28 cellular contexts compared by ENCODE assay signal in the genomic region with DNA sequence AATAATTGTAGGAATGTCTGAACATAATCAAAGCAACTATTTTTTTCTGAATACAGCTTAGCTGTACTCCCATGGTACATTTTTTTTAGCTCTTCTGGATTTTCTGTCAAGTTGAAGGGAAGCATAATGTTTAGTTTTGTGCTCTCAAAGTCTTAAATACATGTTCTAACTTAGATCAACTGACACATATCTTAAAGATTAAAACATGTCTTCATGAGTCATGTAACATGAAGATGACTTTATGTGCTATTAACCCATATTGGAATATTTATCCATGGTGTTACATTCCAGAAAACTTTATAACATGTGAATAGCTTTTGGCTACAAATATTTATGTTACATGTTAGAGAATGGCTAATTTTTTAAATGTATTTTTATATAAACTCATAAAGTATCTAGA.
"Had no signal": no experiment of that assay in that cellular context is flagged by ENCODE, and none has a peak within 500 bp of the region (broad histone marks: within the 10 kb centered on the region; RNA-seq: fewer than 3 reads in every experiment).

No MANE protein-coding gene starts in this region.

- H3K4me3 Mint-ChIP-seq: immature natural killer cell; naive thymus-derived CD8-positive, alpha-beta T cell; nephron progenitor cell; stimulated activated memory B cell treated with anti-CD40 and anti-IgM and Interleukin-4, amounts not matched to agents 10 μg/mL and 1 μg/mL and 100 μg/mL, for 72 hours; type B pancreatic cell had no signal

- H3K9me3 ChIP-seq: colonic mucosa, heart right ventricle, lower lobe of right lung, ovary, psoas muscle, sigmoid colon, spleen, testis, tibial artery had no signal

- H3K27ac ChIP-seq: colonic mucosa, epithelial cell of prostate, heart right ventricle, lower lobe of right lung, ovary, psoas muscle, sigmoid colon, spleen, testis, tibial artery had no signal

- H3K27me3 ChIP-seq: colonic mucosa, heart right ventricle, ovary, sigmoid colon, testis, tibial artery had no signal

- H3K27ac Mint-ChIP-seq: nephron progenitor cell; stimulated activated memory B cell treated with anti-CD40 and anti-IgM and Interleukin-4, amounts not matched to agents 10 μg/mL and 1 μg/mL and 100 μg/mL, for 72 hours; type B pancreatic cell had no signal

- DNase-seq: colonic mucosa; effector memory CD4-positive, alpha-beta T cell; foreskin melanocyte; glutamatergic neuron; heart right ventricle; hypothalamus; immature natural killer cell; islet precursor cell; left ventricle myocardium superior; lower lobe of right lung; naive thymus-derived CD8-positive, alpha-beta T cell; nephron progenitor cell; occipital lobe; ovary; posterior cingulate gyrus; psoas muscle; right cardiac atrium; sigmoid colon; spleen; stimulated activated CD4-positive, alpha-beta T cell treated with anti-CD3 and anti-CD28 coated beads, Interleukin-4, amount 100 ng/mL, for 4 hours; stimulated activated naive CD8-positive, alpha-beta T cell treated with anti-CD3 and anti-CD28 coated beads, Interleukin-15, Interleukin-2, amounts not matched to agents 100 U/mL and 50 U/mL, for 24 hours; substantia nigra; testis; tibial artery had no signal

- ATAC-seq: esophagus mucosa; heart right ventricle; left ventricle myocardium superior; lower lobe of right lung; naive thymus-derived CD8-positive, alpha-beta T cell; psoas muscle; right cardiac atrium; stimulated activated memory B cell treated with anti-CD40 and anti-IgM and Interleukin-4, amounts not matched to agents 10 μg/mL and 1 μg/mL and 100 μg/mL, for 72 hours; stimulated activated naive CD8-positive, alpha-beta T cell treated with anti-CD3 and anti-CD28 coated beads, Interleukin-15, Interleukin-2, amounts not matched to agents 100 U/mL and 50 U/mL, for 24 hours had no signal

- H3K4me1 ChIP-seq: colonic mucosa, heart right ventricle, lower lobe of right lung, psoas muscle, sigmoid colon, spleen, testis, tibial artery had no signal

- H3K36me3 ChIP-seq: colonic mucosa, heart right ventricle, lower lobe of right lung, ovary, sigmoid colon, spleen, tibial artery had no signal

- H3K4me1 Mint-ChIP-seq: stimulated activated memory B cell treated with anti-CD40 and anti-IgM and Interleukin-4, amounts not matched to agents 10 μg/mL and 1 μg/mL and 100 μg/mL, for 72 hours had no signal

- H3K36me3 Mint-ChIP-seq: naive thymus-derived CD8-positive, alpha-beta T cell; stimulated activated memory B cell treated with anti-CD40 and anti-IgM and Interleukin-4, amounts not matched to agents 10 μg/mL and 1 μg/mL and 100 μg/mL, for 72 hours; type B pancreatic cell had no signal

- H3K27me3 Mint-ChIP-seq: naive thymus-derived CD8-positive, alpha-beta T cell; type B pancreatic cell had no signal

- H3K9me3 Mint-ChIP-seq: immature natural killer cell; naive thymus-derived CD8-positive, alpha-beta T cell; nephron progenitor cell; stimulated activated memory B cell treated with anti-CD40 and anti-IgM and Interleukin-4, amounts not matched to agents 10 μg/mL and 1 μg/mL and 100 μg/mL, for 72 hours; type B pancreatic cell had no signal

- H3K4me3 ChIP-seq: colonic mucosa, heart right ventricle, lower lobe of right lung, ovary, psoas muscle, sigmoid colon, spleen, testis, tibial artery had no signal
